ENCODE assay signal across 11 cellular contexts in the genomic region with DNA sequence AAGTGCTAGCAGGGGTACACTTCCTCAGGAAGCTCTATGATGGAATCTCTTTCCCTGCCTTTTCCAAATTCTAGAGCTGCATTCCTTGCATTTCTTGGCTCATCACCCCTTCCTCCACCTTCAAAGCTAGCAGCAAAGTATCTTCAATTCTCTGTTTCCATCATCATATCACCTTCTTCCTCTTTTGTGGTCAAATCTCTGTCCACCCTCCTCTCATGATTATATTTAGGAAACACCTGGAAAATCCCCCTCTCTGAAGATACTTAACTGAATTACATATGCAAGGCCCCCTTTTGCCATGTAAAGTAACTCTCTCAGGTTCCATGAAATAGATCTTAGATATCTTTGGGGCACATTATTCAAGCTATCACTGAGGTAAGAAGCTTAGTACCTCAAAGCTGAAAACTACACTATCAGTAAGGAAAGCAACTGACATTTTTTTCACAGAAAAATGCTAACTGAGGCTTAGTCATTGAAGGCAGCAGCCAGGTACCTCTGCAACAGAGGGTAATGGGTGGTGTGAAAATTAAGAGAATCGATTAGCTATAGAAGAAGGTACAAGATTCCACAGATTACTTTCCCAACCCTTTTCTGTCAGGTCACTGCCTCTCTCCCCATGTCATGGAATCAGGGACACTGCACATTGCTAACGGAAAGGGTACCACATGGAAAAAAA.
DNase-seq lines count a peak whose midpoint lies in the region; ATAC-seq and TF ChIP-seq lines count a peak whose summit lies in the region.
"Had no signal": no experiment of that assay in that cellular context is flagged by ENCODE, and none has a peak within 500 bp of the region (broad histone marks: within the 10 kb centered on the region; RNA-seq: fewer than 3 reads in every experiment).

No MANE protein-coding gene starts in this region.

- H3K27me3 ChIP-seq in H9 (ENCODE audit: insufficient read depth, low read length) (no peaks in the 10 kb centered on the region), mesendoderm (ENCODE audit: insufficient read depth, low read length, poor library complexity) (no peaks in the 10 kb centered on the region)

- no peak overlapping the region for H2AFZ ChIP-seq in H9 (ENCODE audit: low read length)

- H2BK20ac ChIP-seq in H9 (ENCODE audit: low read depth, low read length, poor library complexity, severe bottlenecking), result no peak overlapping the region

- H3K27ac ChIP-seq in H9 (ENCODE audit: insufficient read length, low read depth, low read length) (peak overlapping the region; percentile 98), mesendoderm (ENCODE audit: low read depth, low read length) (peak overlapping the region; percentile 18)

- no peak for DNase-seq in H9
- DNase-seq in mesendoderm, result peak; percentile 89
- DNase-seq in activated CD4-positive, alpha-beta T cell treated with anti-CD3 and anti-CD28 coated beads for 48 hours, result no peak
- no peak for DNase-seq in activated CD4-positive, alpha-beta T cell treated with anti-CD3 and anti-CD28 coated beads for 4 hours
- DNase-seq in DMS 273 treated with DMSO at 0.1 percent for 48 hours (lab: John Stamatoyannopoulos, UW), result no peak
- no peak for DNase-seq in endothelial cell (ENCODE audit: low spot score)
- DNase-seq: head of caudate nucleus, NCI-H2227 treated with DMSO at 0.1 percent for 48 hours had no signal

- no peak overlapping the region for H3T11ph ChIP-seq in H9 (ENCODE audit: low read length)

- H2BK5ac ChIP-seq in H9 (ENCODE audit: insufficient read length, low read length) (peak overlapping the region; percentile 15), mesendoderm (ENCODE audit: low read length) (peak overlapping the region; percentile 10)

- H3K9me3 Mint-ChIP-seq in H9 (peaks cover 0 to 5% of the 10 kb centered on the region in 2 experiments; a peak in 3 of 5 replicates), endothelial cell (ENCODE audit: unreplicated experiment) (no peaks in the 10 kb centered on the region)

- H3K56ac ChIP-seq in H9 (ENCODE audit: insufficient read length, low read depth, low read length) (no peak overlapping the region), mesendoderm (ENCODE audit: low read length) (peak overlapping the region; percentile 12)

- no peaks in the 10 kb centered on the region for H3K36me3 ChIP-seq in mesendoderm (ENCODE audit: control insufficient read depth, insufficient read depth, low read length)

- H3K27me3 Mint-ChIP-seq in H9 (ENCODE audit: low read depth) (no peaks in the 10 kb centered on the region), endothelial cell (ENCODE audit: unreplicated experiment) (no peaks in the 10 kb centered on the region)

- H3K4me2 ChIP-seq in H9 (ENCODE audit: insufficient read depth, insufficient read length, low read length), result peak overlapping the region; percentile 15
- no peak overlapping the region for H3K4me2 ChIP-seq in mesendoderm (ENCODE audit: low read length)

- ATAC-seq in GM19023 (IDR thresholded peaks at IDR 0.05; ENCODE audit: unreplicated experiment) (peak; percentile 64), HG03469 (IDR thresholded peaks at IDR 0.05; ENCODE audit: unreplicated experiment) (peak; percentile 51)
- ATAC-seq: Right ventricle myocardium inferior had no signal

- no peak overlapping the region for H2BK15ac ChIP-seq in H9 (ENCODE audit: low read depth, low read length)
- peak overlapping the region; percentile 99 for H2BK15ac ChIP-seq in mesendoderm (replicated peaks; ENCODE audit: low read depth)

- H3K36me3 Mint-ChIP-seq in H9 (ENCODE audit: insufficient read depth in 1 of 3, low read depth in 3 of 3) (peaks cover 9 to 13% (median 11%) of the 10 kb centered on the region in 3 experiments; a peak in 6 of 7 replicates), endothelial cell (ENCODE audit: low read depth, unreplicated experiment) (no peaks in the 10 kb centered on the region)

- H2BK120ac ChIP-seq in H9 (ENCODE audit: low read depth, low read length, poor library complexity, severe bottlenecking) (no peak overlapping the region), mesendoderm (ENCODE audit: low read depth, low read length) (peak overlapping the region; percentile 61)

- H4K8ac ChIP-seq in H9 (replicated peaks; ENCODE audit: insufficient read length, low read depth, low read length) (no peak overlapping the region), mesendoderm (ENCODE audit: low read depth, low read length) (no peak overlapping the region)

- H3K4ac ChIP-seq in H9 (ENCODE audit: low read depth, low read length) (no peak overlapping the region), mesendoderm (ENCODE audit: low read depth, low read length) (peak overlapping the region; percentile 12)

- no peak overlapping the region for H3K14ac ChIP-seq in H9 (ENCODE audit: insufficient read depth, low read length)

- no peak overlapping the region for H4K5ac ChIP-seq in H9 (ENCODE audit: insufficient read length, low read depth, low read length)
- H4K5ac ChIP-seq in mesendoderm (ENCODE audit: low read length), result no peak overlapping the region

- no CpG with 5 or more reads among the region's 2 CpGs for WGBS in H9 (ENCODE audit: extremely low coverage, insufficient read length, low lambda C conversion rate)
- WGBS in mesendoderm (ENCODE audit: extremely low coverage, insufficient coverage, low lambda C conversion rate), result no CpG with 5 or more reads among the region's 2 CpGs

- H3K4me1 Mint-ChIP-seq in H9 (peaks cover 29 to 67% of the 10 kb centered on the region in 2 experiments), endothelial cell (ENCODE audit: unreplicated experiment) (peaks cover 7% of the 10 kb centered on the region)

- H4K91ac ChIP-seq in H9 (ENCODE audit: insufficient read length, low read depth, low read length), result no peak overlapping the region

- H3K9ac ChIP-seq in H9 (ENCODE audit: extremely low read depth, insufficient read length, low read length), result peak overlapping the region; percentile 25
- H3K9ac ChIP-seq in mesendoderm (ENCODE audit: low read length), result no peak overlapping the region

- no peak overlapping the region for H3K4me3 ChIP-seq in mesendoderm (ENCODE audit: low read length)

- H3K23ac ChIP-seq in H9 (ENCODE audit: insufficient read length, low read depth, low read length), result no peak overlapping the region
- no peak overlapping the region for H3K23ac ChIP-seq in mesendoderm (ENCODE audit: low read length)

- H3K9me3 ChIP-seq in H9 (ENCODE audit: control insufficient read depth, low read depth, low read length), result no peaks in the 10 kb centered on the region

- TF ChIP-seq CTCF in H9 (conservative IDR thresholded peaks at IDR 0.05) (no peak), endothelial cell (IDR thresholded peaks at IDR 0.05; ENCODE audit: unreplicated experiment) (no peak)

- H3K4me1 ChIP-seq in H9 (ENCODE audit: insufficient read depth, low read length) (peaks cover 14% of the 10 kb centered on the region; the same call in 1 of the 2 replicates), mesendoderm (ENCODE audit: control insufficient read depth, low read depth, low read length) (peaks cover 4% of the 10 kb centered on the region)

- no peaks in the 10 kb centered on the region for H3K79me1 ChIP-seq in H9 (ENCODE audit: insufficient read depth, low read depth, low read length, poor library complexity, severe bottlenecking)
- no peaks in the 10 kb centered on the region for H3K79me1 ChIP-seq in mesendoderm (ENCODE audit: low read length)

- H2BK12ac ChIP-seq in H9 (ENCODE audit: insufficient read length, low read depth, low read length), result no peak overlapping the region

- H4K20me1 ChIP-seq in H9 (ENCODE audit: control insufficient read depth, insufficient read depth, insufficient read length), result no peaks in the 10 kb centered on the region

- peak overlapping the region; percentile 93 for H2AK5ac ChIP-seq in H9 (ENCODE audit: insufficient read length, low read length)
- no peak overlapping the region for H2AK5ac ChIP-seq in mesendoderm (ENCODE audit: low read length)

- no peak overlapping the region; a peak in 1 of 5 replicates for H3K4me3 Mint-ChIP-seq in H9
- H3K4me3 Mint-ChIP-seq in endothelial cell (ENCODE audit: unreplicated experiment), result no peak overlapping the region

- peak overlapping the region; percentile 57 to 89 (median 78) for H3K27ac Mint-ChIP-seq in H9
- H3K27ac Mint-ChIP-seq in endothelial cell (ENCODE audit: unreplicated experiment), result no peak overlapping the region

- no peak overlapping the region for H3K18ac ChIP-seq in H9 (ENCODE audit: insufficient read length, low read depth, low read length)
- H3K18ac ChIP-seq in mesendoderm (ENCODE audit: low read length), result peak overlapping the region; percentile 94

- H3K79me2 ChIP-seq in H9 (ENCODE audit: insufficient read depth, low read length), result peaks cover 2% of the 10 kb centered on the region; the same call in 1 of the 2 replicates
- H3K79me2 ChIP-seq in mesendoderm (ENCODE audit: control insufficient read depth, insufficient read depth, low read length), result no peaks in the 10 kb centered on the region

- no peaks in the 10 kb centered on the region for H3K23me2 ChIP-seq in H9 (ENCODE audit: insufficient read length, low read depth, low read length, poor library complexity, severe bottlenecking)
